In the genomic region with DNA sequence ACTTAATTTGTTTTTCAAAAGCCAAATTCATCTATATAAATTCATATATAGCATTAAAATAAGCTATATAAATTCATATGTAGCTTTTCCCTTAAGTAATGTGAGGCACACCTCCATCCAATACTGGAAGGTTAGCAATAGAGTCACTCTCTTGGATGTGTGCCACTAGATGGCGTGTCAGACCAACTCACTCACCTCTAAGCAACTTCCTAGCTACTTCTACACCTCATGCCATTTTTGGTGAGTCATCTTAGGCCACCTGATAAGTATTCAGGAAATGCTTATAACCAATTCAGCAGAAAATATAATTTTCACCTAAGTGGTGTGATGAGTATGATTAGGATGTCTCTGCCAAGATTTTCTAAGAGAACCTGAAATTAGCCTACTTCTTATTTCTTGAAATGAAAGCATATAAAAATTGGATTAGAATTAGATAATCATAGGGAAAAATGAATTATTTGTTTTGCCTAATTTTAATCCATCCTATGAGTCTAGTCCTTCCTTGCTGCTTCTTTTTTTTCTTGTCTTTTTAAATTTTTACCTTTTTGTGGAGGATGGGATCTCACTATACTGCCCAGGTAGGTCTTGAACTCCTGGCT, we compare ENCODE assay signal across 8 cellular contexts. TPM values are rescaled to one million over a fixed set of nuclear protein-coding genes. Genes with fewer than 3 reads are reported as not detected.
DNase-seq lines count a peak whose midpoint lies in the region; ATAC-seq lines count a peak whose summit lies in the region.

No MANE protein-coding gene starts in this region.

- H2BK5ac ChIP-seq in mesendoderm (ENCODE audit: low read length): no peak overlapping the region

- no peak overlapping the region for H3K56ac ChIP-seq in mesendoderm (ENCODE audit: low read length)

- H3K4me3 ChIP-seq in mesendoderm (ENCODE audit: low read length): no peak overlapping the region

- no peak overlapping the region for H3K4ac ChIP-seq in mesendoderm (ENCODE audit: low read depth, low read length)

- H3K79me2 ChIP-seq in mesendoderm (ENCODE audit: control insufficient read depth, insufficient read depth, low read length): no peaks in the 10 kb centered on the region

- H2BK15ac ChIP-seq in mesendoderm (replicated peaks; ENCODE audit: low read depth): no peak overlapping the region

- no peak overlapping the region for H3K9ac ChIP-seq in mesendoderm (ENCODE audit: low read length)

- H3K4me1 ChIP-seq in mesendoderm (ENCODE audit: control insufficient read depth, low read depth, low read length): no peaks in the 10 kb centered on the region

- H3K27me3 ChIP-seq in mesendoderm (ENCODE audit: insufficient read depth, low read length, poor library complexity): no peaks in the 10 kb centered on the region

- H2AK5ac ChIP-seq in mesendoderm (ENCODE audit: low read length): no peak overlapping the region

- no peak overlapping the region for H3K18ac ChIP-seq in mesendoderm (ENCODE audit: low read length)

- H3K79me1 ChIP-seq in mesendoderm (ENCODE audit: low read length): no peaks in the 10 kb centered on the region

- H3K27ac ChIP-seq in mesendoderm (ENCODE audit: low read depth, low read length): no peak overlapping the region

- no peak overlapping the region for H4K5ac ChIP-seq in mesendoderm (ENCODE audit: low read length)

- H3K23ac ChIP-seq in mesendoderm (ENCODE audit: low read length): no peak overlapping the region

- H2BK120ac ChIP-seq in mesendoderm (ENCODE audit: low read depth, low read length): no peak overlapping the region

- no peak overlapping the region for H3K4me2 ChIP-seq in mesendoderm (ENCODE audit: low read length)

- no CpG with 5 or more reads among the region's 1 CpG for WGBS in mesendoderm (ENCODE audit: extremely low coverage, insufficient coverage, low lambda C conversion rate)

- DNase-seq in COR-L47 (lab: John Stamatoyannopoulos, UW) (peak; percentile 78), NCI-H748 treated with DMSO at 0.1 percent for 48 hours (lab: John Stamatoyannopoulos, UW) (peak; percentile 68), mesendoderm (peak; percentile 96)
- peak; percentile 71 to 80 for DNase-seq in activated CD4-positive, alpha-beta T cell treated with anti-CD3 and anti-CD28 coated beads, Interleukin-2, amount 50 U/mL, for 48 hours
- peak; percentile 65 for DNase-seq in effector CD4-positive, alpha-beta T cell
- peak; percentile 80 for DNase-seq in stimulated activated CD8-positive, alpha-beta memory T cell treated with anti-CD3 and anti-CD28 coated beads, Interleukin-4, amount 100 ng/mL, for 48 hours

- no peak overlapping the region for H4K8ac ChIP-seq in mesendoderm (ENCODE audit: low read depth, low read length)

- ATAC-seq in GM19468 (IDR thresholded peaks at IDR 0.05; ENCODE audit: extremely low read depth, unreplicated experiment) (peak; percentile 90), HG03575 (IDR thresholded peaks at IDR 0.05; ENCODE audit: extremely low read depth, insufficient number of reproducible peaks, low FRiP score, unreplicated experiment) (peak; percentile 96)

- no peaks in the 10 kb centered on the region for H3K36me3 ChIP-seq in mesendoderm (ENCODE audit: control insufficient read depth, insufficient read depth, low read length)

RNA-seq across cellular contexts. Expression of gene TADA1, which starts 34.4 kb away (rescaled TPM):
- polyA plus RNA-seq in mesendoderm (2013, experiment 1 of 2): 16.4 TPM
- 16.3 TPM for polyA plus RNA-seq in mesendoderm (2013, experiment 2 of 2)
